Comparison of ENCODE assay signal across 19 cellular contexts in genomic region chr13:75789451-75790197, GRCh38.
DNase-seq lines count a peak whose midpoint lies in the region; ATAC-seq and TF ChIP-seq lines count a peak whose summit lies in the region.
"Had no signal": no experiment of that assay in that cellular context is flagged by ENCODE, and none has a peak within 500 bp of the region (broad histone marks: within the 10 kb centered on the region; RNA-seq: fewer than 3 reads in every experiment).

No MANE protein-coding gene starts in this region.

- H2AFZ ChIP-seq in PC-3 (ENCODE audit: low read length): no peak overlapping the region

- no peak overlapping the region for H3K4me2 ChIP-seq in PC-3 (ENCODE audit: low read length)

- no peak overlapping the region for H3K4me3 Mint-ChIP-seq in progenitor cell of endocrine pancreas (ENCODE audit: low read depth)
- H3K4me3 Mint-ChIP-seq: activated CD8-positive, alpha-beta T cell treated with anti-CD3 and anti-CD28 coated beads for 36 hours; H9 had no signal

- TSS peak; percentile 14 for BruUV-seq in PC-3 (replicated peaks; lab: Mats Ljungman, UMichigan)

- no peak overlapping the region for H3K27ac Mint-ChIP-seq in progenitor cell of endocrine pancreas
- H3K27ac Mint-ChIP-seq: activated CD8-positive, alpha-beta T cell treated with anti-CD3 and anti-CD28 coated beads for 36 hours had no signal

- H3K79me2 ChIP-seq in PC-3 (ENCODE audit: low read length): peaks cover 86% of the 10 kb centered on the region

- H3K4me3 ChIP-seq in PC-3 (ENCODE audit: low read length): no peak overlapping the region
- no peak overlapping the region for H3K4me3 ChIP-seq in lung
- no peak overlapping the region for H3K4me3 ChIP-seq in tibial artery
- H3K4me3 ChIP-seq: mucosa of descending colon, skin epidermis had no signal

- POLR2A ChIA-PET in PC-3 (lab: Charles Lee; ENCODE audit: unreplicated experiment): no interaction called here

- DNase-seq in PC-3: no peak
- DNase-seq in epithelial cell of prostate (ENCODE audit: low read depth, low spot score): no peak
- no peak for DNase-seq in lung (ENCODE audit: low spot score)
- DNase-seq in tibial artery: no peak
- no peak for DNase-seq in progenitor cell of endocrine pancreas (ENCODE audit: low spot score, unreplicated experiment)
- DNase-seq: activated CD8-positive, alpha-beta T cell treated with anti-CD3 and anti-CD28 coated beads for 36 hours; BE2C; effector CD4-positive, alpha-beta T cell; H9; KG1; kidney glomerular epithelial cell; mucosa of descending colon; NCI-H2029 treated with DMSO at 0.1 percent for 48 hours; NCI-H510A treated with DMSO at 0.1 percent for 48 hours; nucleus accumbens; stimulated activated CD4-positive, alpha-beta T cell treated with anti-CD3 and anti-CD28 coated beads, Interleukin-4, amount 100 ng/mL, for 1 hour had no signal

- no peaks in the 10 kb centered on the region for H4K20me1 ChIP-seq in PC-3 (ENCODE audit: low read length)

- H3K27me3 ChIP-seq in PC-3 (ENCODE audit: low read length) (no peaks in the 10 kb centered on the region), lung (ENCODE audit: control insufficient read depth, insufficient read depth) (no peaks in the 10 kb centered on the region), tibial artery (no peaks in the 10 kb centered on the region)
- H3K27me3 ChIP-seq: BE2C had no signal

- CTCF ChIA-PET in PC-3 (lab: Charles Lee): no interaction called here

- H3K4me1 ChIP-seq in PC-3 (ENCODE audit: insufficient read depth, low read length) (peaks cover 10% of the 10 kb centered on the region), lung (ENCODE audit: control insufficient read depth in 2 of 2, insufficient read depth in 2 of 2, low read length in 2 of 2) (peaks cover 8 to 18% of the 10 kb centered on the region in 2 donors), tibial artery (peaks cover 0 to 52% (median 31%) of the 10 kb centered on the region in 4 donors)
- H3K4me1 ChIP-seq: BE2C had no signal

- no peaks in the 10 kb centered on the region for H3K9me2 ChIP-seq in PC-3 (replicated peaks; ENCODE audit: low read length)

- TF ChIP-seq CTCF in PC-3 (conservative IDR thresholded peaks at IDR 0.05; ENCODE audit: low read depth, low read length): no peak
- TF ChIP-seq CTCF in lung (IDR thresholded peaks at IDR 0.05; ENCODE audit: control extremely low read depth, extremely low read depth): no peak
- TF ChIP-seq CTCF in tibial artery (IDR thresholded peaks at IDR 0.05): no peak
- no peak for TF ChIP-seq CTCF in progenitor cell of endocrine pancreas (IDR thresholded peaks at IDR 0.05; ENCODE audit: unreplicated experiment)

- peaks cover 1% of the 10 kb centered on the region for H3K36me3 Mint-ChIP-seq in progenitor cell of endocrine pancreas (ENCODE audit: insufficient read depth)

- no peaks in the 10 kb centered on the region for H3F3A ChIP-seq in PC-3 (ENCODE audit: low read length, unreplicated experiment)

- H3K27ac ChIP-seq in PC-3 (ENCODE audit: low read length) (no peak overlapping the region), epithelial cell of prostate (peak overlapping the region; percentile 60), lung (ENCODE audit: low read depth in 1 of 2, low read length in 1 of 2) (peak overlapping the region; percentile 9 to 74), tibial artery (peak overlapping the region; percentile 54 to 55)

- H3K36me3 ChIP-seq in PC-3 (ENCODE audit: low read depth, low read length) (peaks cover 4% of the 10 kb centered on the region; the same call in 1 of the 2 replicates), lung (ENCODE audit: control insufficient read depth in 2 of 2, insufficient read depth in 2 of 2, low read length in 2 of 2) (peaks cover 0 to 2% of the 10 kb centered on the region in 2 donors), tibial artery (no peaks in the 10 kb centered on the region)
- H3K36me3 ChIP-seq: BE2C had no signal

- intact Hi-C loops in PC-3 (cut with micrococcal nuclease): no loop called here
- intact Hi-C loops in tibial artery (cut with DNase I; ENCODE audit: low total_unique reads): loop anchor here (10.0 kb wide), 1 partner anchor 95 kb away; no protein-coding TSS in a partner anchor

- WGBS in lung, 2 donors: 56 to 70% methylated on average over 9 of the region's 9 CpGs

- no peaks in the 10 kb centered on the region for H3K27me3 Mint-ChIP-seq in progenitor cell of endocrine pancreas
- H3K27me3 Mint-ChIP-seq: activated CD8-positive, alpha-beta T cell treated with anti-CD3 and anti-CD28 coated beads for 36 hours had no signal

- H3K9ac ChIP-seq in PC-3 (ENCODE audit: low read length): no peak overlapping the region

- ATAC-seq in PC-3 (no peak), lung (ENCODE audit: insufficient read depth, low FRiP score) (no peak), GM19328 (IDR thresholded peaks at IDR 0.05; ENCODE audit: unreplicated experiment) (no peak), HG02852 (IDR thresholded peaks at IDR 0.05; ENCODE audit: unreplicated experiment) (no peak)
- ATAC-seq: activated CD8-positive, alpha-beta T cell treated with anti-CD3 and anti-CD28 coated beads for 36 hours had no signal

- H3K4me1 Mint-ChIP-seq in progenitor cell of endocrine pancreas (ENCODE audit: low read depth): peaks cover 17% of the 10 kb centered on the region

- H3K9me3 ChIP-seq in PC-3 (ENCODE audit: low read length): no peaks in the 10 kb centered on the region
- no peaks in the 10 kb centered on the region for H3K9me3 ChIP-seq in lung (ENCODE audit: control insufficient read depth in 2 of 2, insufficient read depth in 1 of 2, low read length in 1 of 2)
- H3K9me3 ChIP-seq in tibial artery: no peaks in the 10 kb centered on the region
- H3K9me3 ChIP-seq: BE2C, mucosa of descending colon had no signal

- H3K9me3 Mint-ChIP-seq in progenitor cell of endocrine pancreas (ENCODE audit: low read depth): peaks cover 5% of the 10 kb centered on the region
- H3K9me3 Mint-ChIP-seq: activated CD8-positive, alpha-beta T cell treated with anti-CD3 and anti-CD28 coated beads for 36 hours; H9 had no signal
